ENCODE assay signal across 9 cellular contexts in the genomic region with DNA sequence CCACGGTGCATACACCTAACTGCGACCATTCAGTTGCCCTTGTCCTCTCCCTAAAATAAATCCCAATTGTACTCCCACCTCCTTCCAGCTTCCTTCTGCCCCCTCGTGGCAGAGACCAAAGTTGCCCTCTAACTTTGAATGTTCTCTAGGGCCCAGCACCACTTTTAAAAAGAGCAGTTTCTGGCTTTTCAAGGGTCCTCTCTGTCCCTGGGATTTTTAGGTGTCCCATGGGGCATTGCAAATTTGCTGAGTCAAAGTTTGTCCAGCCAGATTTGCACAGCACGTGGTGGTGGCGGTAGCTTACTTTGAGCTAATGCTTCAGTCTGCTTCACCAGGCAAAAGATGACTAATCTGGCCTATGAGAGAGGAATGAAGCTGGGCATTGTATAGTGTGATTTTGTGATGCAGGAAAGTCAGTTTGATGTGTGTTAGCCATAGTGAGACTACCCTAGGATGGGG.
DNase-seq lines count a peak whose midpoint lies in the region; ATAC-seq and TF ChIP-seq lines count a peak whose summit lies in the region.
"Had no signal": no experiment of that assay in that cellular context is flagged by ENCODE, and none has a peak within 500 bp of the region (broad histone marks: within the 10 kb centered on the region; RNA-seq: fewer than 3 reads in every experiment).

No MANE protein-coding gene starts in this region.

- BruUV-seq in Caco-2 (replicated peaks; lab: Mats Ljungman, UMichigan) = no TSS peak

- no peaks in the 10 kb centered on the region for H3K9me3 Mint-ChIP-seq in Caco-2 (ENCODE audit: unreplicated experiment)

- POLR2A ChIA-PET in Caco-2 (lab: Charles Lee) (no interaction called here), HEK293T (lab: Yijun Ruan, JAX) (interaction anchor here (1.5 to 3.3 kb wide), 3 partner anchors 80 to 101 kb away, joined by 3 to 14 read pairs (median 3); no protein-coding TSS in a partner anchor)

- peaks cover 27% of the 10 kb centered on the region for H3K4me1 Mint-ChIP-seq in Caco-2 (ENCODE audit: low read depth, unreplicated experiment)

- TF ChIP-seq CTCF in Caco-2 (IDR thresholded peaks at IDR 0.05; ENCODE audit: insufficient read depth in 1 of 2, low read depth in 1 of 2, low read length in 1 of 2, severe bottlenecking in 1 of 2, unreplicated experiment in 1 of 2) (peak; percentile 62 to 63), epithelial cell of esophagus (IDR thresholded peaks at IDR 0.05; ENCODE audit: insufficient read depth, low read depth, low read length, missing control alignments) (peak; percentile 80), psoas muscle (IDR thresholded peaks at IDR 0.05) (peak; percentile 42)

- peak; percentile 38 to 48 for DNase-seq in Caco-2
- DNase-seq in HEK293T (ENCODE audit: extremely low spot score) = peak; percentile 73
- peak; percentile 69 for DNase-seq in SK-MEL-5 (ENCODE audit: low read depth, low spot score)
- peak; percentile 82 for DNase-seq in epithelial cell of esophagus (ENCODE audit: low read depth)
- no peak for DNase-seq in psoas muscle
- DNase-seq in NCI-H1092 (lab: John Stamatoyannopoulos, UW) = no peak

- no peaks in the 10 kb centered on the region for H3K36me3 Mint-ChIP-seq in Caco-2 (ENCODE audit: insufficient read depth, unreplicated experiment)

- no peak overlapping the region for H3K4me3 Mint-ChIP-seq in Caco-2 (ENCODE audit: unreplicated experiment)

- no peaks in the 10 kb centered on the region for H3K27me3 Mint-ChIP-seq in Caco-2 (ENCODE audit: insufficient read depth, unreplicated experiment)

- in situ Hi-C loops in SK-MEL-5 (cut with HindIII; ENCODE audit: low pct_unique_long_range_greater_than_20kb, low sequenced_read_pairs) = no loop called here

- H3K4me1 ChIP-seq in Caco-2 = peaks cover 12% of the 10 kb centered on the region
- H3K4me1 ChIP-seq in psoas muscle = no peaks in the 10 kb centered on the region
- H3K4me1 ChIP-seq: SJSA1 had no signal

- CTCF ChIA-PET in Caco-2 (lab: Charles Lee) (interaction anchor here (0.6 to 1.3 kb wide), 3 partner anchors 10 to 303 kb away, joined by 3 to 5 read pairs (median 3); no protein-coding TSS in a partner anchor), HEK293T (lab: Yijun Ruan, JAX) (interaction anchor here (0.6 to 2.7 kb wide), 22 partner anchors 9 to 398 kb away, joined by 3 to 27 read pairs (median 4); no protein-coding TSS in a partner anchor)

- WGBS in psoas muscle, 3 donors = 18 to 34% (median 20%) methylated on average over 5 of the region's 5 CpGs

- no peak overlapping the region for H3K27ac ChIP-seq in psoas muscle
- H3K27ac ChIP-seq: SJSA1 had no signal

- H3K36me3 ChIP-seq in Caco-2 (ENCODE audit: control insufficient read depth, insufficient read depth, low read length) (no peaks in the 10 kb centered on the region), psoas muscle (ENCODE audit: insufficient read depth in 1 of 2, low read depth in 1 of 2) (no peaks in the 10 kb centered on the region)
- H3K36me3 ChIP-seq: SJSA1 had no signal

- peak overlapping the region; percentile 18 for H3K27ac Mint-ChIP-seq in Caco-2 (ENCODE audit: unreplicated experiment)

- intact Hi-C loops in Caco-2 (cut with micrococcal nuclease; ENCODE audit: unreplicated experiment) (loop anchor here (1.0 to 10.0 kb wide), 3 partner anchors 10 to 732 kb away; partner anchors contain the start of gene HEBP2), psoas muscle (cut with DNase I) (loop anchor here in 1 of 2 donors (5.0 to 10.0 kb wide), 2 partner anchors 300 to 588 kb away; no protein-coding TSS in a partner anchor)

- no peak overlapping the region for H3K4me3 ChIP-seq in Caco-2 (ENCODE audit: low read depth, low read length)
- no peak overlapping the region for H3K4me3 ChIP-seq in epithelial cell of esophagus (ENCODE audit: low read length)
- H3K4me3 ChIP-seq in psoas muscle = no peak overlapping the region
- H3K4me3 ChIP-seq: SJSA1 had no signal

- no peak for ATAC-seq in psoas muscle
- ATAC-seq in GM19023 (IDR thresholded peaks at IDR 0.05; ENCODE audit: unreplicated experiment) = no peak
- no peak for ATAC-seq in GM18858 (IDR thresholded peaks at IDR 0.05; ENCODE audit: unreplicated experiment)

- no peaks in the 10 kb centered on the region for H3K27me3 ChIP-seq in Caco-2 (replicated peaks; ENCODE audit: control insufficient read depth, insufficient read depth, low read length)
- H3K27me3 ChIP-seq in psoas muscle (ENCODE audit: insufficient read depth in 3 of 3, low read length in 2 of 3) = no peaks in the 10 kb centered on the region
- H3K27me3 ChIP-seq: SJSA1 had no signal

- H3K9me3 ChIP-seq in Caco-2 (no peaks in the 10 kb centered on the region; the same call in 1 of the 2 replicates), psoas muscle (no peaks in the 10 kb centered on the region)
- H3K9me3 ChIP-seq: SJSA1 had no signal

TF ChIP-seq in HEK293T, 16 proteins besides CTCF, POLR2A, EP300 and RAD21:
- TF ChIP-seq FOXA1 (IDR thresholded peaks at IDR 0.05) (no peak), HDGF (IDR thresholded peaks at IDR 0.05; ENCODE audit: borderline replicate concordance) (no peak), PKNOX1 (IDR thresholded peaks at IDR 0.05) (no peak), CTBP1 (IDR thresholded peaks at IDR 0.05; ENCODE audit: borderline replicate concordance) (no peak), SUZ12 (IDR thresholded peaks at IDR 0.05) (no peak), FOXM1 (IDR thresholded peaks at IDR 0.05; ENCODE audit: borderline replicate concordance) (no peak), SP1 (IDR thresholded peaks at IDR 0.05) (no peak), ZNF384 (IDR thresholded peaks at IDR 0.05) (no peak), LEF1 (IDR thresholded peaks at IDR 0.05; ENCODE audit: borderline replicate concordance) (no peak), FOXK2 (IDR thresholded peaks at IDR 0.05) (no peak), ARNT (IDR thresholded peaks at IDR 0.05) (no peak), L3MBTL2 (conservative IDR thresholded peaks at IDR 0.05) (no peak), TARDBP (IDR thresholded peaks at IDR 0.05) (no peak)

Comparison
In these comparisons a context has a peak if more than half of its experiments do, and no peak if none do; other contexts are left out.
1. DNase-seq: peak in Caco-2 (2 of 2), HEK293T (single experiment), SK-MEL-5 (single experiment) and epithelial cell of esophagus (single experiment); none in psoas muscle (0 of 2) and NCI-H1092 (single experiment).
2. Peak in every context shown above with its lines, with median percentiles within 50 percentile points of each other: CTCF ChIP-seq.